In the genomic region with DNA sequence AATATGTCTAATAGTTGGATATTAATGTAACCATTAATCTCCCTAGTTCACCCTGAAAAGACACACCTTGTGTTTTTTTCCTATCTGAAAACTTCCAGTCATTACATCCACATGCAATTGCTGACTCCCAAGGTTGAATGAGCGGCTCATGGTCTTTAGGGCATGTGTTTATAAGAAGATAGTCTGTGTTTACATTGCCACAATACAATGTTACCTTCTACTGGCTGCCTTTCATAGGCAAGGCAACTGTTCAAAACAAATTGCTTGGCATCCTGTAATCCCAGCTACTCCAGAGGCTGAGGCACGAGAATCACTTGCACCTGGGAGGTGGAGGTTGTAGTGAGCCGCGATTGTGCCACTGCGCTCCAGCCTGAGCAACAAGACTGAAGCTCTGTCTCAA, we compare ENCODE assay signal across 32 cellular contexts.
"Had no signal": no experiment of that assay in that cellular context is flagged by ENCODE, and none has a peak within 500 bp of the region (broad histone marks: within the 10 kb centered on the region; RNA-seq: fewer than 3 reads in every experiment).

No MANE protein-coding gene starts in this region.

- H3K36me3 Mint-ChIP-seq: activated naive CD4-positive, alpha-beta T cell treated with anti-CD3 and anti-CD28 coated beads, Interleukin-2, amount 10 ng/mL, durations not matched to agents 7 days and 5 days; activated naive CD8-positive, alpha-beta T cell treated with anti-CD3 and anti-CD28 coated beads, Interleukin-2, amount 10 ng/mL, durations not matched to agents 7 days and 5 days; brain; immature natural killer cell; naive thymus-derived CD4-positive, alpha-beta T cell had no signal

- H3K4me1 ChIP-seq: colonic mucosa had no signal

- DNase-seq: activated CD4-positive, alpha-beta T cell treated with anti-CD3 and anti-CD28 coated beads for 48 hours; activated CD4-positive, alpha-beta T cell treated with anti-CD3 and anti-CD28 coated beads, Interleukin-2, amount 50 U/mL, for 48 hours; activated CD8-positive, alpha-beta memory T cell treated with anti-CD3 and anti-CD28 coated beads for 24 hours; activated effector memory CD4-positive, alpha-beta T cell treated with anti-CD3 and anti-CD28 coated beads, Interleukin-2, amount 50 U/mL, for 16 hours; activated naive CD4-positive, alpha-beta T cell treated with anti-CD3 and anti-CD28 coated beads, Interleukin-2, amount 10 ng/mL, durations not matched to agents 7 days and 5 days; activated naive CD8-positive, alpha-beta T cell treated with anti-CD3 and anti-CD28 coated beads, Interleukin-2, amount 10 ng/mL, durations not matched to agents 7 days and 5 days; activated T-cell treated with anti-CD3 and anti-CD28 coated beads, Interleukin-2, amount 50 U/mL, for 1 hour; cerebellar nuclear complex; colonic mucosa; dorsolateral prefrontal cortex; effector memory CD4-positive, alpha-beta T cell; head of caudate nucleus; hypothalamus; immature natural killer cell; kidney; left colon; mammary epithelial cell; midbrain; naive thymus-derived CD4-positive, alpha-beta T cell; occipital lobe; stimulated activated naive CD8-positive, alpha-beta T cell treated with anti-CD3 and anti-CD28 coated beads, Interleukin-15, Interleukin-2, amounts not matched to agents 100 U/mL and 50 U/mL, for 24 hours; T-helper 9 cell; testis; transverse colon had no signal

- H3K27me3 Mint-ChIP-seq: brain; naive thymus-derived CD4-positive, alpha-beta T cell had no signal

- H3K4me1 Mint-ChIP-seq: activated naive CD8-positive, alpha-beta T cell treated with anti-CD3 and anti-CD28 coated beads, Interleukin-2, amount 10 ng/mL, durations not matched to agents 7 days and 5 days; immature natural killer cell had no signal

- H3K27ac Mint-ChIP-seq: activated naive CD4-positive, alpha-beta T cell treated with anti-CD3 and anti-CD28 coated beads, Interleukin-2, amount 10 ng/mL, durations not matched to agents 7 days and 5 days; activated naive CD8-positive, alpha-beta T cell treated with anti-CD3 and anti-CD28 coated beads, Interleukin-2, amount 10 ng/mL, durations not matched to agents 7 days and 5 days; activated T-helper 1 cell treated with anti-CD3 and anti-CD28 coated beads, Interleukin-12 subunit alpha, Interleukin-12 subunit beta, Interleukin-2, Interleukin-4 antibody, amounts not matched to agents 30 ng/mL and 10 ng/mL and 1 ng/mL, durations not matched to agents 14 hours and 24 hours and 36 hours; immature natural killer cell had no signal

- H3K4me3 Mint-ChIP-seq: activated naive CD4-positive, alpha-beta T cell treated with anti-CD3 and anti-CD28 coated beads, Interleukin-2, amount 10 ng/mL, durations not matched to agents 7 days and 5 days; activated naive CD8-positive, alpha-beta T cell treated with anti-CD3 and anti-CD28 coated beads, Interleukin-2, amount 10 ng/mL, durations not matched to agents 7 days and 5 days; activated T-helper 1 cell treated with anti-CD3 and anti-CD28 coated beads, Interleukin-12 subunit alpha, Interleukin-12 subunit beta, Interleukin-2, Interleukin-4 antibody, amounts not matched to agents 30 ng/mL and 10 ng/mL and 1 ng/mL, durations not matched to agents 14 hours and 24 hours and 36 hours; brain; immature natural killer cell; naive thymus-derived CD4-positive, alpha-beta T cell; neural crest cell had no signal

- H3K36me3 ChIP-seq: ascending aorta, cardiac muscle cell, colonic mucosa, gastroesophageal sphincter, right atrium auricular region, transverse colon, WERI-Rb-1 had no signal

- H3K9me3 Mint-ChIP-seq: activated naive CD8-positive, alpha-beta T cell treated with anti-CD3 and anti-CD28 coated beads, Interleukin-2, amount 10 ng/mL, durations not matched to agents 7 days and 5 days; activated T-helper 1 cell treated with anti-CD3 and anti-CD28 coated beads, Interleukin-12 subunit alpha, Interleukin-12 subunit beta, Interleukin-2, Interleukin-4 antibody, amounts not matched to agents 30 ng/mL and 10 ng/mL and 1 ng/mL, durations not matched to agents 14 hours and 24 hours and 36 hours; brain; immature natural killer cell; naive thymus-derived CD4-positive, alpha-beta T cell; neural crest cell had no signal

- H3K9me3 ChIP-seq: ascending aorta, colonic mucosa, gastroesophageal sphincter, right atrium auricular region, testis, transverse colon had no signal

- H3K27ac ChIP-seq: ascending aorta, cardiac muscle cell, colonic mucosa, dorsolateral prefrontal cortex, right atrium auricular region, testis, transverse colon had no signal

- H3K4me3 ChIP-seq: ascending aorta, cardiac muscle cell, colonic mucosa, dorsolateral prefrontal cortex, gastroesophageal sphincter, right atrium auricular region, testis, transverse colon had no signal

- H3K27me3 ChIP-seq: ascending aorta, cardiac muscle cell, colonic mucosa, dorsolateral prefrontal cortex, gastroesophageal sphincter, right atrium auricular region, testis, transverse colon had no signal
